Comparison of ENCODE assay signal across 15 cellular contexts in genomic region chr1:37925316-37925715, GRCh38. TPM values are rescaled to one million over a fixed set of nuclear protein-coding genes. Genes with fewer than 3 reads are reported as not detected.
A peak's percentile ranks its signal among the peaks of the same experiment; 100 is the strongest.
DNase-seq lines count a peak whose midpoint lies in the region; ATAC-seq, FAIRE-seq and TF ChIP-seq lines count a peak whose summit lies in the region.
"Had no signal": no experiment of that assay in that cellular context is flagged by ENCODE, and none has a peak within 500 bp of the region (broad histone marks: within the 10 kb centered on the region; RNA-seq: fewer than 3 reads in every experiment).

No MANE protein-coding gene starts in this region.

- intact Hi-C loops in activated CD4-positive, alpha-beta T cell treated with anti-CD3 and anti-CD28 coated beads, Interleukin-2, amount 10 ng/mL, durations not matched to agents 24 days and 14 days (cut with micrococcal nuclease) = loop anchor here (5.0 kb wide), 1 partner anchor 33 kb away; no protein-coding TSS in a partner anchor
- intact Hi-C loops in posterior vena cava (cut with DNase I) = no loop called here
- intact Hi-C loops in PC-3 (cut with micrococcal nuclease) = no loop called here

- ATAC-seq in PC-3 = no peak
- ATAC-seq in HG03159 (IDR thresholded peaks at IDR 0.05; ENCODE audit: unreplicated experiment) = no peak
- ATAC-seq: A549, SK-N-SH treated with all-trans-retinoic acid at 6 μM for 48 hours had no signal

- peak overlapping the region; percentile 45 for H3K27ac ChIP-seq in KOPT-K1 (ENCODE audit: low read depth, low read length, poor library complexity, severe bottlenecking)
- H3K27ac ChIP-seq in astrocyte (ENCODE audit: low read depth, low read length) = no peak overlapping the region
- no peak overlapping the region for H3K27ac ChIP-seq in PC-3 (ENCODE audit: low read length)
- H3K27ac ChIP-seq: A549, epithelial cell of prostate had no signal

- H3K4me3 ChIP-seq in astrocyte (ENCODE audit: insufficient read depth, low read depth, low read length) (no peak overlapping the region), PC-3 (ENCODE audit: low read length) (no peak overlapping the region)
- H3K4me3 ChIP-seq: A549, testis had no signal

- H3F3A ChIP-seq in PC-3 (ENCODE audit: low read length, unreplicated experiment) = no peaks in the 10 kb centered on the region

- CTCF ChIA-PET in PC-3 (lab: Charles Lee) = no interaction called here

- no peak for FAIRE-seq in astrocyte (lab: Jason Lieb, UNC)
- FAIRE-seq: A549 had no signal

- H2AFZ ChIP-seq in astrocyte (ENCODE audit: low read depth, low read length) (no peak overlapping the region), PC-3 (ENCODE audit: low read length) (no peak overlapping the region)

- POLR2A ChIA-PET in PC-3 (lab: Charles Lee; ENCODE audit: unreplicated experiment) = no interaction called here

- H3K9me2 ChIP-seq in PC-3 (replicated peaks; ENCODE audit: low read length) = no peaks in the 10 kb centered on the region

- no peak overlapping the region for H3K4me3 Mint-ChIP-seq in activated CD4-positive, alpha-beta T cell treated with anti-CD3 and anti-CD28 coated beads, Interleukin-2, amount 10 ng/mL, durations not matched to agents 24 days and 14 days
- H3K4me3 Mint-ChIP-seq in astrocyte (ENCODE audit: unreplicated experiment) = peak overlapping the region; percentile 17
- H3K4me3 Mint-ChIP-seq: nephron had no signal

- DNase-seq in activated CD4-positive, alpha-beta T cell treated with anti-CD3 and anti-CD28 coated beads, Interleukin-2, amount 10 ng/mL, durations not matched to agents 24 days and 14 days = no peak
- DNase-seq in activated CD4-positive, alpha-beta T cell treated with anti-CD3 and anti-CD28 coated beads, Interleukin-2, amount 50 U/mL, for 48 hours = no peak
- DNase-seq in astrocyte (ENCODE audit: low read depth) (no peak), posterior vena cava (ENCODE audit: low spot score) (peak; percentile 18), PC-3 (no peak), epidermal melanocyte (ENCODE audit: insufficient read length, low spot score) (no peak)
- DNase-seq: activated CD4-positive, alpha-beta T cell treated with anti-CD3 and anti-CD28 coated beads for 1 hour; head of caudate nucleus; testis had no signal

- peaks cover 2% of the 10 kb centered on the region for H3K79me2 ChIP-seq in astrocyte (ENCODE audit: insufficient read depth, low read length)
- peaks cover 27% of the 10 kb centered on the region for H3K79me2 ChIP-seq in PC-3 (ENCODE audit: low read length)

- no peaks in the 10 kb centered on the region for H3K9me3 Mint-ChIP-seq in activated CD4-positive, alpha-beta T cell treated with anti-CD3 and anti-CD28 coated beads, Interleukin-2, amount 10 ng/mL, durations not matched to agents 24 days and 14 days
- H3K9me3 Mint-ChIP-seq in astrocyte (ENCODE audit: unreplicated experiment) = no peaks in the 10 kb centered on the region
- H3K9me3 Mint-ChIP-seq: nephron had no signal

- no TSS peak for BruUV-seq in PC-3 (replicated peaks; lab: Mats Ljungman, UMichigan)

- H4K20me1 ChIP-seq in astrocyte (ENCODE audit: insufficient read depth, low read length) (peaks cover 5% of the 10 kb centered on the region), PC-3 (ENCODE audit: low read length) (no peaks in the 10 kb centered on the region)

- H3K4me1 Mint-ChIP-seq in activated CD4-positive, alpha-beta T cell treated with anti-CD3 and anti-CD28 coated beads, Interleukin-2, amount 10 ng/mL, durations not matched to agents 24 days and 14 days = peaks cover 33% of the 10 kb centered on the region
- H3K4me1 Mint-ChIP-seq in astrocyte (ENCODE audit: low read depth, unreplicated experiment) = peaks cover 11% of the 10 kb centered on the region

- H3K36me3 ChIP-seq in KOPT-K1 (ENCODE audit: insufficient read depth, low read length) = no peaks in the 10 kb centered on the region
- peaks cover 2% of the 10 kb centered on the region for H3K36me3 ChIP-seq in astrocyte (ENCODE audit: insufficient read depth, low read length)
- no peaks in the 10 kb centered on the region for H3K36me3 ChIP-seq in PC-3 (ENCODE audit: low read depth, low read length)

- H3K27me3 Mint-ChIP-seq in activated CD4-positive, alpha-beta T cell treated with anti-CD3 and anti-CD28 coated beads, Interleukin-2, amount 10 ng/mL, durations not matched to agents 24 days and 14 days = no peaks in the 10 kb centered on the region
- H3K27me3 Mint-ChIP-seq in astrocyte (ENCODE audit: low read depth, unreplicated experiment) = no peaks in the 10 kb centered on the region

- H3K27me3 ChIP-seq in astrocyte (ENCODE audit: insufficient read depth, low read length) (no peaks in the 10 kb centered on the region), PC-3 (ENCODE audit: low read length) (no peaks in the 10 kb centered on the region)
- H3K27me3 ChIP-seq: testis had no signal

- TF ChIP-seq CTCF in astrocyte (IDR thresholded peaks at IDR 0.05; ENCODE audit: insufficient read depth, low read depth, low read length) = no peak
- TF ChIP-seq CTCF in PC-3 (conservative IDR thresholded peaks at IDR 0.05; ENCODE audit: low read depth, low read length) = no peak

- no peak overlapping the region for H3K4me2 ChIP-seq in astrocyte (ENCODE audit: low read length)
- H3K4me2 ChIP-seq in PC-3 (ENCODE audit: low read length) = no peak overlapping the region
- H3K4me2 ChIP-seq: A549 had no signal

- no peak overlapping the region for H3K9ac ChIP-seq in astrocyte (ENCODE audit: low read length)
- H3K9ac ChIP-seq in PC-3 (ENCODE audit: low read length) = no peak overlapping the region

- peak overlapping the region; percentile 36 for H3K27ac Mint-ChIP-seq in activated CD4-positive, alpha-beta T cell treated with anti-CD3 and anti-CD28 coated beads, Interleukin-2, amount 10 ng/mL, durations not matched to agents 24 days and 14 days
- no peak overlapping the region for H3K27ac Mint-ChIP-seq in astrocyte (ENCODE audit: unreplicated experiment)

- H3K4me1 ChIP-seq in astrocyte (ENCODE audit: insufficient read depth, low read length) (no peaks in the 10 kb centered on the region), PC-3 (ENCODE audit: insufficient read depth, low read length) (peaks cover 4% of the 10 kb centered on the region; the same call in 1 of the 2 replicates)

- H3K9me3 ChIP-seq in KOPT-K1 (ENCODE audit: insufficient read depth, low read length, poor library complexity, severe bottlenecking) (no peaks in the 10 kb centered on the region), astrocyte (ENCODE audit: insufficient read depth, low read depth, low read length) (no peaks in the 10 kb centered on the region), PC-3 (ENCODE audit: low read length) (no peaks in the 10 kb centered on the region)
- H3K9me3 ChIP-seq: A549, testis had no signal

- peaks cover 16% of the 10 kb centered on the region for H3K36me3 Mint-ChIP-seq in activated CD4-positive, alpha-beta T cell treated with anti-CD3 and anti-CD28 coated beads, Interleukin-2, amount 10 ng/mL, durations not matched to agents 24 days and 14 days (ENCODE audit: low read depth)
- H3K36me3 Mint-ChIP-seq in astrocyte (ENCODE audit: low read depth, unreplicated experiment) = peaks cover 19% of the 10 kb centered on the region

RNA-seq across cellular contexts. Expression of gene INPP5B, which starts 21.5 kb away (rescaled TPM):
- total RNA-seq in activated CD4-positive, alpha-beta T cell treated with anti-CD3 and anti-CD28 coated beads, Interleukin-2, amount 10 ng/mL, durations not matched to agents 24 days and 14 days = 23.8 and 27.2 TPM in 2 replicates
- total RNA-seq in astrocyte = 19.4 and 21.4 TPM in 2 replicates
- total RNA-seq in posterior vena cava = 10 to 100 TPM; 28.9 to 31.2 TPM
- 10.5 and 12.1 TPM in 2 replicates for total RNA-seq in PC-3 (2014; rRNA removed)
